19 cellular contexts compared by ENCODE assay signal in genomic region chr6:16482702-16483314, GRCh38.
DNase-seq lines count a peak whose midpoint lies in the region; ATAC-seq and TF ChIP-seq lines count a peak whose summit lies in the region.
"Had no signal": no experiment of that assay in that cellular context is flagged by ENCODE, and none has a peak within 500 bp of the region (broad histone marks: within the 10 kb centered on the region; RNA-seq: fewer than 3 reads in every experiment).

No MANE protein-coding gene starts in this region.

- POLR2A ChIA-PET in RWPE1 (lab: Yijun Ruan, JAX; ENCODE audit: low non-redundant PET) = no interaction called here

- intact Hi-C loops in aorta (cut with DNase I) = no loop called here

- 0 out of 3 replicates have a peak, but pooled peaks have one; percentile 9 for TF ChIP-seq CTCF in GM12872 (IDR thresholded peaks at IDR 0.05; ENCODE audit: insufficient read depth, low read depth, low read length)
- no peak for TF ChIP-seq CTCF in RWPE1 (conservative IDR thresholded peaks at IDR 0.05; ENCODE audit: low read depth)

- no peak overlapping the region for H3K4me3 ChIP-seq in aorta (ENCODE audit: low read length in 2 of 2)
- H3K4me3 ChIP-seq: breast epithelium, HAP-1, prostate gland had no signal

- H3K36me3 ChIP-seq in aorta (ENCODE audit: control insufficient read depth in 1 of 2, insufficient read depth in 2 of 2, low read length in 1 of 2) = peaks cover 0 to 2% of the 10 kb centered on the region in 2 donors
- H3K36me3 ChIP-seq: breast epithelium, HAP-1, prostate gland had no signal

- peaks cover 2% of the 10 kb centered on the region in 2 donors for H3K4me1 ChIP-seq in aorta (ENCODE audit: control insufficient read depth in 1 of 2, insufficient read depth in 2 of 2, low read length in 2 of 2)
- H3K4me1 ChIP-seq: breast epithelium, HAP-1, prostate gland had no signal

- H3K36me3 Mint-ChIP-seq in T-helper 1 cell treated with Interleukin-12 subunit alpha and Interleukin-12 subunit beta and Interleukin-4 antibody, amounts not matched to agents 30 μg/mL and 1 μg/mL, for 36 hours (ENCODE audit: low read depth) = peaks cover 46% of the 10 kb centered on the region
- H3K36me3 Mint-ChIP-seq in immature natural killer cell = peaks cover 10 to 16% (median 10%) of the 10 kb centered on the region in 3 donors
- H3K36me3 Mint-ChIP-seq: naive B cell had no signal

- WGBS in aorta, 2 donors = 93 to 97% methylated on average over 1 of the region's 1 CpG

- H3K4me1 Mint-ChIP-seq in T-helper 1 cell treated with Interleukin-12 subunit alpha and Interleukin-12 subunit beta and Interleukin-4 antibody, amounts not matched to agents 30 μg/mL and 1 μg/mL, for 36 hours (ENCODE audit: low read depth) = peaks cover 74% of the 10 kb centered on the region
- peaks cover 58 to 70% of the 10 kb centered on the region in 2 donors for H3K4me1 Mint-ChIP-seq in immature natural killer cell
- H3K4me1 Mint-ChIP-seq: naive B cell had no signal

- H3K9me3 ChIP-seq in aorta (ENCODE audit: control insufficient read depth, low read length) = no peaks in the 10 kb centered on the region
- H3K9me3 ChIP-seq: breast epithelium, prostate gland had no signal

- H3K9me3 Mint-ChIP-seq in T-helper 1 cell treated with Interleukin-12 subunit alpha and Interleukin-12 subunit beta and Interleukin-4 antibody, amounts not matched to agents 30 μg/mL and 1 μg/mL, for 36 hours = peaks cover 5% of the 10 kb centered on the region
- no peaks in the 10 kb centered on the region for H3K9me3 Mint-ChIP-seq in immature natural killer cell
- H3K9me3 Mint-ChIP-seq: activated B cell treated with CpG ODN at 0.5 μM for 24 hours had no signal

- CTCF ChIA-PET in RWPE1 (lab: Yijun Ruan, JAX) = no interaction called here

- no peaks in the 10 kb centered on the region for H3K27me3 Mint-ChIP-seq in T-helper 1 cell treated with Interleukin-12 subunit alpha and Interleukin-12 subunit beta and Interleukin-4 antibody, amounts not matched to agents 30 μg/mL and 1 μg/mL, for 36 hours (ENCODE audit: low read depth)
- H3K27me3 Mint-ChIP-seq in immature natural killer cell (ENCODE audit: low read depth in 3 of 3) = peaks cover 0 to 4% (median 3%) of the 10 kb centered on the region in 3 donors
- H3K27me3 Mint-ChIP-seq: activated B cell treated with CpG ODN at 0.5 μM for 24 hours had no signal

- H3K27me3 ChIP-seq in aorta (ENCODE audit: control insufficient read depth in 1 of 2, insufficient read depth in 2 of 2, low read length in 1 of 2) = no peaks in the 10 kb centered on the region
- H3K27me3 ChIP-seq: breast epithelium had no signal

- no peak for ATAC-seq in aorta (ENCODE audit: low FRiP score)
- no peak for ATAC-seq in HG02938 (IDR thresholded peaks at IDR 0.05; ENCODE audit: unreplicated experiment)
- ATAC-seq: Panc1 had no signal

- DNase-seq in NCI-H82 (lab: John Stamatoyannopoulos, UW) = peak; percentile 10
- DNase-seq in NCI-H82 treated with DMSO at 0.1 percent for 48 hours (lab: John Stamatoyannopoulos, UW; ENCODE audit: unreplicated experiment) = no peak
- DNase-seq in immature natural killer cell = no peak
- DNase-seq in RWPE1 (ENCODE audit: low spot score) = no peak
- no peak for DNase-seq in aorta
- DNase-seq: 8988T, activated B cell treated with CpG ODN at 0.5 μM for 24 hours, GF-D8, KG1, naive B cell, NCI-H1436, NCI-H446 treated with DMSO at 0.1 percent for 48 hours had no signal

- H3K27ac ChIP-seq in RWPE1 = no peak overlapping the region
- H3K27ac ChIP-seq in aorta (ENCODE audit: low read depth in 1 of 2, low read length in 2 of 2) = no peak overlapping the region
- H3K27ac ChIP-seq: breast epithelium, prostate gland had no signal

- peak overlapping the region; percentile 94 for H3K27ac Mint-ChIP-seq in T-helper 1 cell treated with Interleukin-12 subunit alpha and Interleukin-12 subunit beta and Interleukin-4 antibody, amounts not matched to agents 30 μg/mL and 1 μg/mL, for 36 hours
- H3K27ac Mint-ChIP-seq in immature natural killer cell = peak overlapping the region; percentile 84 to 95 (median 86)

- H3K4me3 Mint-ChIP-seq in T-helper 1 cell treated with Interleukin-12 subunit alpha and Interleukin-12 subunit beta and Interleukin-4 antibody, amounts not matched to agents 30 μg/mL and 1 μg/mL, for 36 hours = peak overlapping the region; percentile 62
- peak overlapping the region in 2 of 5 donors; percentile 48 to 67 for H3K4me3 Mint-ChIP-seq in immature natural killer cell
- H3K4me3 Mint-ChIP-seq: naive B cell had no signal
